In genomic region chr18:5895886-5896740, GRCh38 we compare ENCODE assay signal across 8 cellular contexts. TPM values are rescaled to one million over a fixed set of nuclear protein-coding genes. Genes with fewer than 3 reads are reported as not detected.
DNase-seq lines count a peak whose midpoint lies in the region; ATAC-seq and TF ChIP-seq lines count a peak whose summit lies in the region.

No MANE protein-coding gene starts in this region.

- intact Hi-C loops in dorsolateral prefrontal cortex (cut with DNase I) = no loop called here
- intact Hi-C loops in upper lobe of right lung (cut with DNase I) = no loop called here

- H3K4me1 ChIP-seq in ES-I3 (ENCODE audit: insufficient read depth, low read length) = peaks cover 17% of the 10 kb centered on the region; the same call in 1 of the 2 replicates
- peaks cover 7% of the 10 kb centered on the region for H3K4me1 ChIP-seq in upper lobe of right lung

- ATAC-seq in HG03442 (IDR thresholded peaks at IDR 0.05; ENCODE audit: unreplicated experiment) (peak; percentile 32), upper lobe of right lung (peak; percentile 55)

- peaks cover 0 to 44% (median 13%) of the 10 kb centered on the region in 45 donors for H3K27me3 ChIP-seq in dorsolateral prefrontal cortex
- peaks cover 70% of the 10 kb centered on the region for H3K27me3 ChIP-seq in upper lobe of right lung

- no peaks in the 10 kb centered on the region for H3K36me3 ChIP-seq in ES-I3 (ENCODE audit: insufficient read depth, low read length)
- H3K36me3 ChIP-seq in upper lobe of right lung = no peaks in the 10 kb centered on the region

- TF ChIP-seq CTCF in dorsolateral prefrontal cortex (IDR thresholded peaks at IDR 0.05 in 54 of 56, conservative IDR thresholded peaks at IDR 0.05 in 2 of 56; ENCODE audit: low read depth in 1 of 56, partially characterized antibody in 56 of 56) = no peak
- TF ChIP-seq CTCF in upper lobe of right lung (IDR thresholded peaks at IDR 0.05) = no peak

- peak overlapping the region; percentile 90 for H3K9ac ChIP-seq in ES-I3 (ENCODE audit: low read depth, low read length)

- H3K4me3 ChIP-seq in dorsolateral prefrontal cortex = peak overlapping the region; percentile 45 to 80 (median 68)
- H3K4me3 ChIP-seq in upper lobe of right lung = peak overlapping the region; percentile 44

- DNase-seq in dorsolateral prefrontal cortex = peak in 9 of 10 donors; percentile 21 to 57 (median 34)
- DNase-seq in mesenteric fat pad (ENCODE audit: low spot score) = peak; percentile 89
- DNase-seq in upper lobe of right lung = peak; percentile 71
- no peak for DNase-seq in HCEC 1CT
- DNase-seq in NOMO-1 treated with dmso at 0.1 percent for 144 hours (lab: John Stamatoyannopoulos, UW; ENCODE audit: unreplicated experiment) = no peak
- no peak for DNase-seq in dedifferentiated amniotic fluid mesenchymal stem cell (ENCODE audit: extremely low spot score)

- H3K27ac ChIP-seq in dorsolateral prefrontal cortex (peak overlapping the region in 55 of 59 donors; percentile 18 to 89 (median 70)), upper lobe of right lung (no peak overlapping the region)

- H3K9me3 ChIP-seq in ES-I3 (ENCODE audit: control insufficient read depth, insufficient read depth, low read length) (no peaks in the 10 kb centered on the region), upper lobe of right lung (no peaks in the 10 kb centered on the region)

RNA-seq across cellular contexts. Expression of gene TMEM200C, which starts 0.8 kb away (rescaled TPM):
- total RNA-seq in dorsolateral prefrontal cortex (10 to 100 TPM in 90 of 120 experiments, 1 to 10 TPM in 30; 4.5 to 22.7 (median 12.0) TPM), mesenteric fat pad (0.32 TPM), upper lobe of right lung (0.41 TPM)

Comparison
In these comparisons a context has a peak if more than half of its experiments do, and no peak if none do; other contexts are left out.
1. DNase-seq: peak in dorsolateral prefrontal cortex (9 of 10), mesenteric fat pad (single experiment) and upper lobe of right lung (single experiment); none in HCEC 1CT (single experiment), NOMO-1 treated with dmso at 0.1 percent for 144 hours (single experiment) and dedifferentiated amniotic fluid mesenchymal stem cell (single experiment).